1 cellular context compared by ENCODE assay signal in the genomic region with DNA sequence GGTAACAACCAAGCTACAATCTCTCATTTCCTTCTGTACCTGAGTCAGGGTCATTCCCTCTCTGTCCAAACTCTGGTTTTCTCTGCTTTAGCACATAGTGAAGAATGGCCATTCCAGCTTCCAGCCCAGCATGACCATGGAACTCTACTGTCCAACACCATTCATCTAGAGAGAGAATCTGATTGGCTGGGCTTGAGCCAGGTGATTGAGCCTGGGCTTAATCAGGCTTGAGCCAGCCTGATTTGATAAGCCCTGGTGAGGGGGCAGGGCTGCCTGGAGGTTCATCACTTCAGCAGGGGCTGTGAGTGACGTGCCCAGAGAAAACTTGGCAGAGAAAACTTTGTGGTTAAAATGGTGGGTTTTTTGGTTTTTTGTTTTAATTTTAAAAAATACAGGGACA.
TF ChIP-seq lines count a peak whose summit lies in the region.

No MANE protein-coding gene starts in this region.

TF ChIP-seq in GM23338, 12 proteins besides CTCF, POLR2A, EP300 and RAD21 (continued from another document):
- TF ChIP-seq, protein P1, sequence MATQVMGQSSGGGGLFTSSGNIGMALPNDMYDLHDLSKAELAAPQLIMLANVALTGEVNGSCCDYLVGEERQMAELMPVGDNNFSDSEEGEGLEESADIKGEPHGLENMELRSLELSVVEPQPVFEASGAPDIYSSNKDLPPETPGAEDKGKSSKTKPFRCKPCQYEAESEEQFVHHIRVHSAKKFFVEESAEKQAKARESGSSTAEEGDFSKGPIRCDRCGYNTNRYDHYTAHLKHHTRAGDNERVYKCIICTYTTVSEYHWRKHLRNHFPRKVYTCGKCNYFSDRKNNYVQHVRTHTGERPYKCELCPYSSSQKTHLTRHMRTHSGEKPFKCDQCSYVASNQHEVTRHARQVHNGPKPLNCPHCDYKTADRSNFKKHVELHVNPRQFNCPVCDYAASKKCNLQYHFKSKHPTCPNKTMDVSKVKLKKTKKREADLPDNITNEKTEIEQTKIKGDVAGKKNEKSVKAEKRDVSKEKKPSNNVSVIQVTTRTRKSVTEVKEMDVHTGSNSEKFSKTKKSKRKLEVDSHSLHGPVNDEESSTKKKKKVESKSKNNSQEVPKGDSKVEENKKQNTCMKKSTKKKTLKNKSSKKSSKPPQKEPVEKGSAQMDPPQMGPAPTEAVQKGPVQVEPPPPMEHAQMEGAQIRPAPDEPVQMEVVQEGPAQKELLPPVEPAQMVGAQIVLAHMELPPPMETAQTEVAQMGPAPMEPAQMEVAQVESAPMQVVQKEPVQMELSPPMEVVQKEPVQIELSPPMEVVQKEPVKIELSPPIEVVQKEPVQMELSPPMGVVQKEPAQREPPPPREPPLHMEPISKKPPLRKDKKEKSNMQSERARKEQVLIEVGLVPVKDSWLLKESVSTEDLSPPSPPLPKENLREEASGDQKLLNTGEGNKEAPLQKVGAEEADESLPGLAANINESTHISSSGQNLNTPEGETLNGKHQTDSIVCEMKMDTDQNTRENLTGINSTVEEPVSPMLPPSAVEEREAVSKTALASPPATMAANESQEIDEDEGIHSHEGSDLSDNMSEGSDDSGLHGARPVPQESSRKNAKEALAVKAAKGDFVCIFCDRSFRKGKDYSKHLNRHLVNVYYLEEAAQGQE (IDR thresholded peaks at IDR 0.05; ENCODE audit: unreplicated experiment): no peak
- no peak for TF ChIP-seq EZH2phosphoT487 (IDR thresholded peaks at IDR 0.05; ENCODE audit: unreplicated experiment)
